Comparison of ENCODE assay signal across 1 cellular context in genomic region chr4:176611351-176611750, GRCh38.
TF ChIP-seq lines count a peak whose summit lies in the region.

No MANE protein-coding gene starts in this region.

TF ChIP-seq in IMR-90, 13 proteins besides CTCF, POLR2A, EP300 and RAD21 (continued from another document):
- TF ChIP-seq ELK1 (IDR thresholded peaks at IDR 0.05; ENCODE audit: borderline replicate concordance, low read depth, low read length) (no peak), USF2 (IDR thresholded peaks at IDR 0.05; ENCODE audit: low read depth, low read length) (no peak)
